In genomic region chr6:89242574-89243330, GRCh38 we compare ENCODE assay signal across 8 cellular contexts. TPM values are rescaled to one million over a fixed set of nuclear protein-coding genes. Genes with fewer than 3 reads are reported as not detected.
DNase-seq lines count a peak whose midpoint lies in the region; ATAC-seq and TF ChIP-seq lines count a peak whose summit lies in the region.

No MANE protein-coding gene starts in this region.

- DNase-seq in activated CD8-positive, alpha-beta memory T cell treated with anti-CD3 and anti-CD28 coated beads, Interleukin-2, amount 10 ng/mL, durations not matched to agents 7 days and 5 days: no peak
- no peak for DNase-seq in activated CD8-positive, alpha-beta memory T cell treated with anti-CD3 and anti-CD28 coated beads, Interleukin-2, amount 50 U/mL, for 48 hours
- DNase-seq in NB4 (ENCODE audit: low read depth) (peak; percentile 65), SKM-1 treated with dmso at 0.1 percent for 144 hours (lab: John Stamatoyannopoulos, UW; ENCODE audit: unreplicated experiment) (peak; percentile 56), retinal pigment epithelial cell (ENCODE audit: low read depth) (peak; percentile 29)

- H3K27me3 ChIP-seq in gastroesophageal sphincter: no peaks in the 10 kb centered on the region

- TF ChIP-seq CTCF in NB4 (IDR thresholded peaks at IDR 0.05; ENCODE audit: low read depth, low read length) (peak; percentile 35), gastroesophageal sphincter (IDR thresholded peaks at IDR 0.05) (peak; percentile 30 to 66 (median 58)), retinal pigment epithelial cell (conservative IDR thresholded peaks at IDR 0.05; ENCODE audit: low read depth, low read length) (peak; percentile 61)

- peaks cover 0 to 6% (median 0%) of the 10 kb centered on the region in 3 donors for H3K4me1 ChIP-seq in gastroesophageal sphincter

- H3K4me3 Mint-ChIP-seq in activated CD8-positive, alpha-beta memory T cell treated with anti-CD3 and anti-CD28 coated beads, Interleukin-2, amount 10 ng/mL, durations not matched to agents 7 days and 5 days: no peak overlapping the region

- peak; percentile 39 for ATAC-seq in activated CD8-positive, alpha-beta memory T cell treated with anti-CD3 and anti-CD28 coated beads, Interleukin-2, amount 10 ng/mL, durations not matched to agents 7 days and 5 days
- ATAC-seq in gastroesophageal sphincter: no peak
- no peak for ATAC-seq in HG02973 (IDR thresholded peaks at IDR 0.05; ENCODE audit: unreplicated experiment)
- no peak for ATAC-seq in GM18909 (IDR thresholded peaks at IDR 0.05; ENCODE audit: poor library complexity, unreplicated experiment)

- H3K4me3 ChIP-seq in NB4 (ENCODE audit: low read depth, low read length) (no peak overlapping the region), gastroesophageal sphincter (no peak overlapping the region), retinal pigment epithelial cell (ENCODE audit: low read length) (no peak overlapping the region)

- peaks cover 34% of the 10 kb centered on the region for H3K27me3 Mint-ChIP-seq in activated CD8-positive, alpha-beta memory T cell treated with anti-CD3 and anti-CD28 coated beads, Interleukin-2, amount 10 ng/mL, durations not matched to agents 7 days and 5 days

- TF ChIP-seq POLR2A in NB4 (IDR thresholded peaks at IDR 0.05; ENCODE audit: extremely low read depth, insufficient read length) (no peak), gastroesophageal sphincter (IDR thresholded peaks at IDR 0.05) (no peak)

- 6 to 18% methylated on average over 3 of the region's 3 CpGs for WGBS in gastroesophageal sphincter (ENCODE audit: low coverage in 1 of 2), 2 donors

- H3K4me1 Mint-ChIP-seq in activated CD8-positive, alpha-beta memory T cell treated with anti-CD3 and anti-CD28 coated beads, Interleukin-2, amount 10 ng/mL, durations not matched to agents 7 days and 5 days: peaks cover 16% of the 10 kb centered on the region

- TF ChIP-seq EP300 in gastroesophageal sphincter (IDR thresholded peaks at IDR 0.05): no peak

- H3K27ac Mint-ChIP-seq in activated CD8-positive, alpha-beta memory T cell treated with anti-CD3 and anti-CD28 coated beads, Interleukin-2, amount 10 ng/mL, durations not matched to agents 7 days and 5 days: no peak overlapping the region

- H3K9me3 ChIP-seq in gastroesophageal sphincter: no peaks in the 10 kb centered on the region

- no peak overlapping the region for H3K27ac ChIP-seq in gastroesophageal sphincter

- H3K9me3 Mint-ChIP-seq in activated CD8-positive, alpha-beta memory T cell treated with anti-CD3 and anti-CD28 coated beads, Interleukin-2, amount 10 ng/mL, durations not matched to agents 7 days and 5 days (ENCODE audit: low read depth): no peaks in the 10 kb centered on the region

- CTCF ChIA-PET in activated CD8-positive, alpha-beta memory T cell treated with anti-CD3 and anti-CD28 coated beads, Interleukin-2, amount 10 ng/mL, durations not matched to agents 7 days and 5 days (lab: Charles Lee): interaction anchor here (0.8 to 3.6 kb wide), 5 partner anchors 13 to 260 kb away, joined by 3 to 19 read pairs (median 4); partner anchors contain the start of gene SRSF12

- no peaks in the 10 kb centered on the region for H3K36me3 ChIP-seq in gastroesophageal sphincter

- H3K36me3 Mint-ChIP-seq in activated CD8-positive, alpha-beta memory T cell treated with anti-CD3 and anti-CD28 coated beads, Interleukin-2, amount 10 ng/mL, durations not matched to agents 7 days and 5 days: no peaks in the 10 kb centered on the region

RNA-seq across cellular contexts. Expression of gene GABRR1, which starts 25.6 kb away (rescaled TPM):
- total RNA-seq in activated CD8-positive, alpha-beta memory T cell treated with anti-CD3 and anti-CD28 coated beads, Interleukin-2, amount 10 ng/mL, durations not matched to agents 7 days and 5 days: not detected
- under 1 TPM in 1 of 4 donors, not detected in 3; 0.31 TPM for total RNA-seq in gastroesophageal sphincter

Comparison
In these comparisons a context has a peak if more than half of its experiments do, and no peak if none do; other contexts are left out.
1. DNase-seq: peak in NB4 (single experiment), SKM-1 treated with dmso at 0.1 percent for 144 hours (single experiment) and retinal pigment epithelial cell (single experiment); none in activated CD8-positive, alpha-beta memory T cell treated with anti-CD3 and anti-CD28 coated beads, Interleukin-2, amount 10 ng/mL, durations not matched to agents 7 days and 5 days (single experiment) and activated CD8-positive, alpha-beta memory T cell treated with anti-CD3 and anti-CD28 coated beads, Interleukin-2, amount 50 U/mL, for 48 hours (single experiment).
2. Peak in every context shown above with its lines, with median percentiles within 50 percentile points of each other: CTCF ChIP-seq.